ENCODE assay signal across 1 cellular context in the genomic region with DNA sequence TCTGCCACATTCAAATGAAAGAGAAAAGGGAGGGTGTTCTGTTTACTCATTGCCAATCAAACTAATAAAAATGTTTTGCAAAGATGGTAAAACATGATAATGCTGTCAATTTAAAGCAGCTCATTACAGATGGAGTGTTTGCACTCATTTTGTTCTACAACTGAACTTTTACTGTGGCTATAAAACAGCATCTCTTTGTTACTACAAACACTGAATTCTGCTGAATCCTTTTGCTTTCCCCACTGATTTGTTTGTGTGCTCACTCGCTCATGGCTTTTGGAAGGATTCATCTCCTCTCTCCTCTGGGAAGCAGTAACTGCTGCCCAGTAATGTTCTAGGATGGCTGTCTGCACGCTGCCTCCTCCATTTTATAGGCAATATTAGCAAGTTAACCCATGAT.
TF ChIP-seq lines count a peak whose summit lies in the region.

No MANE protein-coding gene starts in this region.

TF ChIP-seq in GM23338, 12 proteins besides CTCF, POLR2A, EP300 and RAD21 (continued from another document):
- TF ChIP-seq, protein P1, sequence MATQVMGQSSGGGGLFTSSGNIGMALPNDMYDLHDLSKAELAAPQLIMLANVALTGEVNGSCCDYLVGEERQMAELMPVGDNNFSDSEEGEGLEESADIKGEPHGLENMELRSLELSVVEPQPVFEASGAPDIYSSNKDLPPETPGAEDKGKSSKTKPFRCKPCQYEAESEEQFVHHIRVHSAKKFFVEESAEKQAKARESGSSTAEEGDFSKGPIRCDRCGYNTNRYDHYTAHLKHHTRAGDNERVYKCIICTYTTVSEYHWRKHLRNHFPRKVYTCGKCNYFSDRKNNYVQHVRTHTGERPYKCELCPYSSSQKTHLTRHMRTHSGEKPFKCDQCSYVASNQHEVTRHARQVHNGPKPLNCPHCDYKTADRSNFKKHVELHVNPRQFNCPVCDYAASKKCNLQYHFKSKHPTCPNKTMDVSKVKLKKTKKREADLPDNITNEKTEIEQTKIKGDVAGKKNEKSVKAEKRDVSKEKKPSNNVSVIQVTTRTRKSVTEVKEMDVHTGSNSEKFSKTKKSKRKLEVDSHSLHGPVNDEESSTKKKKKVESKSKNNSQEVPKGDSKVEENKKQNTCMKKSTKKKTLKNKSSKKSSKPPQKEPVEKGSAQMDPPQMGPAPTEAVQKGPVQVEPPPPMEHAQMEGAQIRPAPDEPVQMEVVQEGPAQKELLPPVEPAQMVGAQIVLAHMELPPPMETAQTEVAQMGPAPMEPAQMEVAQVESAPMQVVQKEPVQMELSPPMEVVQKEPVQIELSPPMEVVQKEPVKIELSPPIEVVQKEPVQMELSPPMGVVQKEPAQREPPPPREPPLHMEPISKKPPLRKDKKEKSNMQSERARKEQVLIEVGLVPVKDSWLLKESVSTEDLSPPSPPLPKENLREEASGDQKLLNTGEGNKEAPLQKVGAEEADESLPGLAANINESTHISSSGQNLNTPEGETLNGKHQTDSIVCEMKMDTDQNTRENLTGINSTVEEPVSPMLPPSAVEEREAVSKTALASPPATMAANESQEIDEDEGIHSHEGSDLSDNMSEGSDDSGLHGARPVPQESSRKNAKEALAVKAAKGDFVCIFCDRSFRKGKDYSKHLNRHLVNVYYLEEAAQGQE (IDR thresholded peaks at IDR 0.05; ENCODE audit: unreplicated experiment): no peak
- TF ChIP-seq, protein P2, sequence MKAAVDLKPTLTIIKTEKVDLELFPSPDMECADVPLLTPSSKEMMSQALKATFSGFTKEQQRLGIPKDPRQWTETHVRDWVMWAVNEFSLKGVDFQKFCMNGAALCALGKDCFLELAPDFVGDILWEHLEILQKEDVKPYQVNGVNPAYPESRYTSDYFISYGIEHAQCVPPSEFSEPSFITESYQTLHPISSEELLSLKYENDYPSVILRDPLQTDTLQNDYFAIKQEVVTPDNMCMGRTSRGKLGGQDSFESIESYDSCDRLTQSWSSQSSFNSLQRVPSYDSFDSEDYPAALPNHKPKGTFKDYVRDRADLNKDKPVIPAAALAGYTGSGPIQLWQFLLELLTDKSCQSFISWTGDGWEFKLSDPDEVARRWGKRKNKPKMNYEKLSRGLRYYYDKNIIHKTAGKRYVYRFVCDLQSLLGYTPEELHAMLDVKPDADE (IDR thresholded peaks at IDR 0.05): no peak
- TF ChIP-seq ZNF114 (CRISPR knock-in tag; IDR thresholded peaks at IDR 0.05) (no peak), EZH2phosphoT487 (IDR thresholded peaks at IDR 0.05; ENCODE audit: unreplicated experiment) (no peak), STAT1 (IDR thresholded peaks at IDR 0.05; ENCODE audit: unreplicated experiment) (no peak), JUNB (IDR thresholded peaks at IDR 0.05; ENCODE audit: unreplicated experiment) (no peak), ZNF331 (CRISPR knock-in tag; IDR thresholded peaks at IDR 0.05; ENCODE audit: low read depth) (no peak)
